23 cellular contexts compared by ENCODE assay signal in genomic region chr1:236654957-236655356, GRCh38. TPM values are rescaled to one million over a fixed set of nuclear protein-coding genes. Genes with fewer than 3 reads are reported as not detected.
"Had no signal": no experiment of that assay in that cellular context is flagged by ENCODE, and none has a peak within 500 bp of the region (broad histone marks: within the 10 kb centered on the region; RNA-seq: fewer than 3 reads in every experiment).

No MANE protein-coding gene starts in this region.

- H3K9me3 ChIP-seq: adrenal gland, breast epithelium, left lung, prostate gland, stomach, testis had no signal

- H3K36me3 ChIP-seq: adrenal gland, breast epithelium, left lung, prostate gland, stomach had no signal

- H3K27ac ChIP-seq: adrenal gland, breast epithelium, foreskin keratinocyte, left lung, prostate gland, stomach, testis had no signal

- DNase-seq: activated CD4-positive, alpha-beta T cell treated with anti-CD3 and anti-CD28 coated beads, Interleukin-2, amount 10 ng/mL, durations not matched to agents 24 days and 14 days; activated CD8-positive, alpha-beta T cell treated with anti-CD3 and anti-CD28 coated beads, Interleukin-2, amount 10 ng/mL, durations not matched to agents 7 days and 5 days; activated effector memory CD4-positive, alpha-beta T cell treated with Interleukin-2 at 50 U/mL for 16 hours; activated T-cell treated with anti-CD3 and anti-CD28 coated beads, Interleukin-2, amount 50 U/mL, for 48 hours; adrenal gland; cerebellar nuclear complex; effector CD4-positive, alpha-beta T cell; foreskin keratinocyte; hippocampal formation; kidney; left lung; right cardiac atrium; stimulated activated CD4-positive, alpha-beta T cell treated with anti-CD3 and anti-CD28 coated beads, Interleukin-4, amount 100 ng/mL, for 24 hours; stomach; T1000; testis had no signal

- H3K4me3 ChIP-seq: adrenal gland, breast epithelium, left lung, prostate gland, smooth muscle cell, stomach, testis had no signal

- H3K27me3 ChIP-seq: adrenal gland, breast epithelium, foreskin keratinocyte, stomach, testis had no signal

- ATAC-seq: activated CD8-positive, alpha-beta T cell treated with anti-CD3 and anti-CD28 coated beads, Interleukin-2, amount 10 ng/mL, durations not matched to agents 7 days and 5 days; esophagus mucosa; foreskin keratinocyte; left lung; right cardiac atrium; stimulated activated effector memory CD8-positive, alpha-beta T cell treated with anti-CD3 and anti-CD28 coated beads, Interleukin-12 subunit alpha, Interleukin-12 subunit beta, amount 100 ng/mL, for 72 hours had no signal

- H3K4me1 ChIP-seq: adrenal gland, breast epithelium, foreskin keratinocyte, left lung, prostate gland, stomach, testis had no signal

- H3K4me2 ChIP-seq: smooth muscle cell had no signal

RNA-seq across cellular contexts. Expression of gene ACTN2, which starts 31.3 kb away (rescaled TPM):
- total RNA-seq: activated CD8-positive, alpha-beta T cell treated with anti-CD3 and anti-CD28 coated beads, Interleukin-2, amount 10 ng/mL, durations not matched to agents 7 days and 5 days; foreskin keratinocyte; osteocyte; smooth muscle cell; T-helper 1 cell treated with Interleukin-12 subunit alpha and Interleukin-12 subunit beta and Interleukin-4 antibody, amounts not matched to agents 30 ng/mL and 1 ng/mL, for 36 hours had no signal
- polyA plus RNA-seq: foreskin keratinocyte, smooth muscle cell had no signal
